In genomic region chr1:32768110-32768857, GRCh38 we compare ENCODE assay signal across 19 cellular contexts. TPM values are rescaled to one million over a fixed set of nuclear protein-coding genes. Genes with fewer than 3 reads are reported as not detected.
DNase-seq lines count a peak whose midpoint lies in the region; ATAC-seq and TF ChIP-seq lines count a peak whose summit lies in the region.
"Had no signal": no experiment of that assay in that cellular context is flagged by ENCODE, and none has a peak within 500 bp of the region (broad histone marks: within the 10 kb centered on the region; RNA-seq: fewer than 3 reads in every experiment).

No MANE protein-coding gene starts in this region.

- WGBS in hepatocyte (ENCODE audit: low lambda C conversion rate, missing lambda C conversion rate) = 90% methylated on average over 16 of the region's 16 CpGs
- 84% methylated on average over 16 of the region's 16 CpGs for WGBS in prostate gland
- 89% methylated on average over 7 of the region's 16 CpGs for WGBS in right lobe of liver (ENCODE audit: insufficient coverage, low coverage, low lambda C conversion rate, missing lambda C conversion rate)

- H3K9ac ChIP-seq in HCT116 (ENCODE audit: low read length) = no peak overlapping the region
- H3K9ac ChIP-seq: KMS-11 had no signal

- RAD21 ChIA-PET in HCT116 (lab: Charles Lee; ENCODE audit: low non-redundant PET in 1 of 2, low total read pairs in 2 of 2, uncharacterized antibody in 2 of 2, unreplicated experiment in 2 of 2) = interaction anchor here in 1 of 2 experiments (0.6 to 8.0 kb wide), 2 partner anchors 56 to 248 kb away, joined by 4 to 41 read pairs; no protein-coding TSS in a partner anchor

- intact Hi-C loops in HCT116 (cut with micrococcal nuclease) (no loop called here), prostate gland (cut with DNase I) (no loop called here), right lobe of liver (cut with DNase I) (no loop called here)

- H3K36me3 ChIP-seq in HCT116 (ENCODE audit: control insufficient read depth in 1 of 2, insufficient read depth in 2 of 2, low read length in 2 of 2) (peaks cover 2 to 10% of the 10 kb centered on the region in 2 experiments; a peak in 3 of 4 replicates), RWPE2 (ENCODE audit: low read depth) (peaks cover 71% of the 10 kb centered on the region), hepatocyte (replicated peaks; ENCODE audit: insufficient read depth, low read depth) (no peaks in the 10 kb centered on the region), prostate gland (no peaks in the 10 kb centered on the region), SJCRH30 (no peaks in the 10 kb centered on the region), right lobe of liver (peaks cover 0 to 8% (median 0%) of the 10 kb centered on the region in 4 donors)

- H4K20me1 ChIP-seq in HCT116 (ENCODE audit: insufficient read depth) (no peaks in the 10 kb centered on the region), hepatocyte (ENCODE audit: insufficient read depth, poor library complexity, severe bottlenecking) (peaks cover 18% of the 10 kb centered on the region)

- no peak for TF ChIP-seq POLR2A in HCT116 (IDR thresholded peaks at IDR 0.05; ENCODE audit: borderline replicate concordance, extremely low read depth, insufficient read depth, insufficient read length)
- TF ChIP-seq POLR2A in prostate gland (IDR thresholded peaks at IDR 0.05) = no peak
- TF ChIP-seq POLR2A in right lobe of liver (IDR thresholded peaks at IDR 0.05) = no peak

- DNase-seq in HCT116 (ENCODE audit: low read depth, low spot score) (no peak), RWPE2 (ENCODE audit: low spot score) (no peak), hepatocyte (ENCODE audit: low spot score) (no peak), prostate gland (ENCODE audit: low spot score) (no peak), SIG-M5 treated with dmso at 0.1 percent for 504 hours (lab: John Stamatoyannopoulos, UW; ENCODE audit: unreplicated experiment) (no peak), ACHN (no peak), SJCRH30 (no peak), right lobe of liver (no peak)
- DNase-seq: activated naive CD8-positive, alpha-beta T cell treated with anti-CD3 and anti-CD28 coated beads for 36 hours; CD4-positive, alpha-beta T cell; effector CD4-positive, alpha-beta T cell; erythroblast; naive thymus-derived CD8-positive, alpha-beta T cell; NCI-H146; NCI-H2171; NCI-H748 treated with DMSO at 0.1 percent for 48 hours had no signal

- no peak overlapping the region for H2AFZ ChIP-seq in HCT116 (ENCODE audit: low read depth, low read length, poor library complexity, severe bottlenecking)
- H2AFZ ChIP-seq in hepatocyte = no peak overlapping the region

- in situ Hi-C loops in ACHN (cut with HindIII; ENCODE audit: low pct_ligation_motif_present, low pct_unique_long_range_greater_than_20kb, low sequenced_read_pairs) = no loop called here

- BruUV-seq in HCT116 (replicated peaks; lab: Mats Ljungman, UMichigan) = no TSS peak

- H3K27me3 ChIP-seq in HCT116 (ENCODE audit: insufficient read depth, low read length) (no peaks in the 10 kb centered on the region), RWPE2 (ENCODE audit: insufficient read depth, poor library complexity, severe bottlenecking) (no peaks in the 10 kb centered on the region), hepatocyte (no peaks in the 10 kb centered on the region), prostate gland (replicated peaks; ENCODE audit: insufficient read depth) (no peaks in the 10 kb centered on the region), SJCRH30 (no peaks in the 10 kb centered on the region), right lobe of liver (no peaks in the 10 kb centered on the region)

- CTCF ChIA-PET in HCT116 (lab: Charles Lee) = interaction anchor here (1.4 to 2.6 kb wide), 2 partner anchors 56 to 248 kb away, joined by 3 to 19 read pairs; no protein-coding TSS in a partner anchor

- H3K9me3 ChIP-seq in HCT116 (ENCODE audit: control insufficient read depth in 1 of 2, insufficient read depth in 1 of 2, low read depth in 1 of 2, low read length in 2 of 2) = no peaks in the 10 kb centered on the region
- H3K9me3 ChIP-seq in RWPE2 (ENCODE audit: severe bottlenecking) = no peaks in the 10 kb centered on the region
- no peaks in the 10 kb centered on the region for H3K9me3 ChIP-seq in hepatocyte (ENCODE audit: low read depth)
- H3K9me3 ChIP-seq in prostate gland = no peaks in the 10 kb centered on the region
- no peaks in the 10 kb centered on the region for H3K9me3 ChIP-seq in SJCRH30 (replicated peaks)
- H3K9me3 ChIP-seq in right lobe of liver = no peaks in the 10 kb centered on the region
- H3K9me3 ChIP-seq: HAP-1 had no signal

- TF ChIP-seq RAD21 in HCT116 (IDR thresholded peaks at IDR 0.05; ENCODE audit: low read depth) = no peak

- POLR2A ChIA-PET in HCT116 (lab: Charles Lee) = interaction anchor here (0.5 kb wide), 1 partner anchor 12 kb away, joined by 3 read pairs; no protein-coding TSS in a partner anchor

- H3K79me2 ChIP-seq in HCT116 (ENCODE audit: insufficient read depth, low read length) = peaks cover 30% of the 10 kb centered on the region
- H3K79me2 ChIP-seq in hepatocyte = peaks cover 53% of the 10 kb centered on the region

- TF ChIP-seq CTCF in HCT116 (IDR thresholded peaks at IDR 0.05 in 2 of 3, conservative IDR thresholded peaks at IDR 0.05 in 1 of 3; ENCODE audit: borderline replicate concordance in 1 of 3, insufficient read depth in 1 of 3, low read depth in 2 of 3, low read length in 2 of 3) (no peak), RWPE2 (IDR thresholded peaks at IDR 0.05; ENCODE audit: poor library complexity, severe bottlenecking) (no peak), hepatocyte (IDR thresholded peaks at IDR 0.05; ENCODE audit: poor library complexity) (no peak), prostate gland (IDR thresholded peaks at IDR 0.05) (no peak), right lobe of liver (IDR thresholded peaks at IDR 0.05) (no peak)

- H3K4me3 ChIP-seq in HCT116 (replicated peaks in 1 of 2; ENCODE audit: low read depth in 1 of 2, low read length in 2 of 2) (no peak overlapping the region), RWPE2 (ENCODE audit: severe bottlenecking) (peak overlapping the region; percentile 18), hepatocyte (no peak overlapping the region), prostate gland (no peak overlapping the region), SJCRH30 (no peak overlapping the region), right lobe of liver (no peak overlapping the region)
- H3K4me3 ChIP-seq: HAP-1 had no signal

- ATAC-seq in HCT116 (no peak), RWPE2 (ENCODE audit: low read depth) (0 out of 3 replicates have a peak, but pooled peaks have one; percentile 1), right lobe of liver (no peak)
- ATAC-seq: naive thymus-derived CD8-positive, alpha-beta T cell; WTC11 had no signal

- H3K27ac ChIP-seq in HCT116 (ENCODE audit: low read depth, low read length) = peak overlapping the region; percentile 61; the same call in 1 of the 2 replicates
- peak overlapping the region; percentile 100 for H3K27ac ChIP-seq in RWPE2 (ENCODE audit: poor library complexity, severe bottlenecking)
- H3K27ac ChIP-seq in hepatocyte = peak overlapping the region; percentile 87
- peak overlapping the region; percentile 85 to 98 for H3K27ac ChIP-seq in prostate gland
- H3K27ac ChIP-seq in SJCRH30 = no peak overlapping the region
- H3K27ac ChIP-seq in right lobe of liver = no peak overlapping the region
- H3K27ac ChIP-seq: KMS-11 had no signal

- H3K9me2 ChIP-seq in HCT116 (ENCODE audit: insufficient read depth) (no peaks in the 10 kb centered on the region), hepatocyte (replicated peaks; ENCODE audit: insufficient read depth) (no peaks in the 10 kb centered on the region)

- H3K4me1 ChIP-seq in HCT116 (ENCODE audit: control insufficient read depth in 1 of 2, insufficient read depth in 2 of 2, low read length in 2 of 2) = peaks cover 66 to 83% of the 10 kb centered on the region in 2 experiments
- H3K4me1 ChIP-seq in RWPE2 (ENCODE audit: insufficient read depth, poor library complexity, severe bottlenecking) = peaks cover 32% of the 10 kb centered on the region
- peaks cover 52% of the 10 kb centered on the region for H3K4me1 ChIP-seq in hepatocyte (ENCODE audit: insufficient read depth)
- H3K4me1 ChIP-seq in prostate gland (replicated peaks) = peaks cover 31% of the 10 kb centered on the region
- peaks cover 19% of the 10 kb centered on the region for H3K4me1 ChIP-seq in SJCRH30
- no peaks in the 10 kb centered on the region for H3K4me1 ChIP-seq in right lobe of liver
- H3K4me1 ChIP-seq: HAP-1 had no signal

- peak overlapping the region; percentile 72; the same call in 1 of the 2 replicates for H3K4me2 ChIP-seq in HCT116 (ENCODE audit: low read length)
- H3K4me2 ChIP-seq in hepatocyte = peak overlapping the region; percentile 78
- H3K4me2 ChIP-seq: KMS-11 had no signal

TF ChIP-seq in HCT116, 20 proteins besides CTCF, POLR2A, EP300 and RAD21:
- TF ChIP-seq YY1 (IDR thresholded peaks at IDR 0.05; ENCODE audit: extremely low read depth, insufficient replicate concordance, low read depth, low read length) (no peak), ZFX (IDR thresholded peaks at IDR 0.05) (no peak), ELF1 (IDR thresholded peaks at IDR 0.05; ENCODE audit: borderline replicate concordance, low read depth) (no peak), SP1 (IDR thresholded peaks at IDR 0.05; ENCODE audit: low read depth) (no peak), EGR1 (IDR thresholded peaks at IDR 0.05; ENCODE audit: low read depth) (no peak), CBX3 (IDR thresholded peaks at IDR 0.05; ENCODE audit: low read depth) (no peak), JUND (IDR thresholded peaks at IDR 0.05) (no peak), EZH2 (IDR thresholded peaks at IDR 0.05) (no peak), SRF (IDR thresholded peaks at IDR 0.05; ENCODE audit: low read depth) (no peak)

RNA-seq across cellular contexts. Expression of gene YARS1, which starts 48.9 kb away (rescaled TPM):
- total RNA-seq in HCT116 (2021; ENCODE audit: unreplicated experiment) = 244 TPM
- polyA plus RNA-seq in HCT116 (2012) = 180 and 210 TPM in 2 replicates
- 83.4 and 104 TPM in 2 replicates for total RNA-seq in hepatocyte
- 140 and 150 TPM in 2 replicates for polyA plus RNA-seq in hepatocyte
- total RNA-seq in prostate gland = 10 to 100 TPM; 32.0 to 63.5 TPM
- total RNA-seq in SJCRH30 (2014; rRNA removed; shearing (Covaris generic)) = 81.3 and 91.7 TPM in 2 replicates
- 10 to 100 TPM; 37.4 to 84.3 (median 53.5) TPM for total RNA-seq in right lobe of liver

RNA-seq across cellular contexts. Expression of gene S100PBP, which starts 49.2 kb away (rescaled TPM):
- total RNA-seq in HCT116 (2021; ENCODE audit: unreplicated experiment) (38.2 TPM), hepatocyte (27.1 and 41.5 TPM in 2 replicates), prostate gland (10 to 100 TPM; 27.1 to 72.5 TPM), right lobe of liver (10 to 100 TPM in 4 of 6 experiments, 1 to 10 TPM in 2; 7.6 to 14.6 (median 10.5) TPM)
- polyA plus RNA-seq in HCT116 (2012) = 8.9 and 15.8 TPM in 2 replicates
- 10.7 and 17.9 TPM in 2 replicates for polyA plus RNA-seq in hepatocyte
- total RNA-seq in SJCRH30 (2014; rRNA removed; shearing (Covaris generic)) = 37.1 and 42.6 TPM in 2 replicates

Comparison
In these comparisons a context has a peak if more than half of its experiments do, and no peak if none do; other contexts are left out.
1. H3K27ac ChIP-seq: peak in HCT116 (single experiment), RWPE2 (single experiment), hepatocyte (single experiment) and prostate gland (2 of 2); none in SJCRH30 (single experiment) and right lobe of liver (0 of 3).